Comparison of ENCODE assay signal across 10 cellular contexts in genomic region chr18:49563130-49563540, GRCh38. TPM values are rescaled to one million over a fixed set of nuclear protein-coding genes. Genes with fewer than 3 reads are reported as not detected.
DNase-seq lines count a peak whose midpoint lies in the region; ATAC-seq lines count a peak whose summit lies in the region.
"Had no signal": no experiment of that assay in that cellular context is flagged by ENCODE, and none has a peak within 500 bp of the region (broad histone marks: within the 10 kb centered on the region; RNA-seq: fewer than 3 reads in every experiment).

No MANE protein-coding gene starts in this region.

- H3K27ac ChIP-seq in ectodermal cell (ENCODE audit: insufficient read depth, low read depth, low read length, poor library complexity, severe bottlenecking) = no peak overlapping the region

- H3K27me3 Mint-ChIP-seq in natural killer cell treated with Interleukin-12 subunit alpha and Interleukin-12 subunit beta and Interleukin-15 and Interleukin-18, amount 100 ng/mL, for 72 hours = peaks cover 57 to 72% of the 10 kb centered on the region in 2 donors

- H3K9ac ChIP-seq in NT2/D1 (ENCODE audit: insufficient read length, low read depth) = peak overlapping the region; percentile 68

- H3K27me3 ChIP-seq in NT2/D1 (ENCODE audit: insufficient read depth, insufficient read length) (peaks cover 40% of the 10 kb centered on the region), ectodermal cell (ENCODE audit: control insufficient read depth, insufficient read depth, low read length, poor library complexity, severe bottlenecking) (peaks cover 48% of the 10 kb centered on the region)

- H3K36me3 ChIP-seq in NT2/D1 (ENCODE audit: insufficient read depth, insufficient read length, low read length) (peaks cover 5% of the 10 kb centered on the region), ectodermal cell (ENCODE audit: control insufficient read depth, insufficient read depth, low read length) (no peaks in the 10 kb centered on the region)

- DNase-seq in DMS53 treated with DMSO at 0.1 percent for 48 hours (lab: John Stamatoyannopoulos, UW; ENCODE audit: unreplicated experiment) = peak; percentile 14
- DNase-seq in NT2/D1 (ENCODE audit: low read depth, low spot score) = no peak
- no peak for DNase-seq in natural killer cell treated with Interleukin-12 subunit alpha and Interleukin-12 subunit beta and Interleukin-15 and Interleukin-18, amount 100 ng/mL, for 72 hours (ENCODE audit: low spot score)
- no peak for DNase-seq in C1 segment of cervical spinal cord (lab: John Stamatoyannopoulos, UW)
- DNase-seq in DMS153 treated with DMSO at 0.1 percent for 48 hours (lab: John Stamatoyannopoulos, UW; ENCODE audit: unreplicated experiment) = no peak
- DNase-seq in NCI-H2081 (lab: John Stamatoyannopoulos, UW) = no peak
- DNase-seq: NCI-H1105 treated with DMSO at 0.1 percent for 48 hours; stimulated activated CD4-positive, alpha-beta T cell treated with anti-CD3 and anti-CD28 coated beads, Interleukin-12 subunit alpha, Interleukin-12 subunit beta, amount 100 ng/mL, for 4 hours had no signal

- H3K4me1 Mint-ChIP-seq in natural killer cell treated with Interleukin-12 subunit alpha and Interleukin-12 subunit beta and Interleukin-15 and Interleukin-18, amount 100 ng/mL, for 72 hours (ENCODE audit: low read depth in 2 of 2) = peaks cover 24 to 30% of the 10 kb centered on the region in 2 donors

- H3K4me3 ChIP-seq in NT2/D1 (ENCODE audit: insufficient read length, low read depth) (peak overlapping the region; percentile 71), ectodermal cell (ENCODE audit: insufficient read depth, low read depth, low read length) (peak overlapping the region; percentile 48)

- no peak for ATAC-seq in natural killer cell treated with Interleukin-12 subunit alpha and Interleukin-12 subunit beta and Interleukin-15 and Interleukin-18, amount 100 ng/mL, for 72 hours
- no peak for ATAC-seq in GM21786 (IDR thresholded peaks at IDR 0.05; ENCODE audit: unreplicated experiment)

- H3K4me3 Mint-ChIP-seq in natural killer cell treated with Interleukin-12 subunit alpha and Interleukin-12 subunit beta and Interleukin-15 and Interleukin-18, amount 100 ng/mL, for 72 hours = peak overlapping the region; percentile 79

- H3K27ac Mint-ChIP-seq in natural killer cell treated with Interleukin-12 subunit alpha and Interleukin-12 subunit beta and Interleukin-15 and Interleukin-18, amount 100 ng/mL, for 72 hours = no peak overlapping the region

- no peaks in the 10 kb centered on the region for H3K4me1 ChIP-seq in NT2/D1 (ENCODE audit: insufficient read depth, insufficient read length)
- peaks cover 29% of the 10 kb centered on the region for H3K4me1 ChIP-seq in ectodermal cell (ENCODE audit: control insufficient read depth, insufficient read depth, low read length)

- H3K9me3 Mint-ChIP-seq in natural killer cell treated with Interleukin-12 subunit alpha and Interleukin-12 subunit beta and Interleukin-15 and Interleukin-18, amount 100 ng/mL, for 72 hours = no peaks in the 10 kb centered on the region

- H3K9me3 ChIP-seq in NT2/D1 (ENCODE audit: insufficient read depth, low read length) (peaks cover 7% of the 10 kb centered on the region; the same call in 1 of the 2 replicates), ectodermal cell (ENCODE audit: control insufficient read depth, low read length) (no peaks in the 10 kb centered on the region)

- H3K36me3 Mint-ChIP-seq in natural killer cell treated with Interleukin-12 subunit alpha and Interleukin-12 subunit beta and Interleukin-15 and Interleukin-18, amount 100 ng/mL, for 72 hours = no peaks in the 10 kb centered on the region

RNA-seq across cellular contexts. Expression of gene LIPG, which starts 1.3 kb away (rescaled TPM):
- polyA plus RNA-seq in ectodermal cell (2013, experiment 1 of 4) = 17.3 TPM
- polyA plus RNA-seq in ectodermal cell (2013, experiment 2 of 4) = 11.0 TPM
- polyA plus RNA-seq in ectodermal cell (2013, experiment 3 of 4) = 15.3 TPM
- polyA plus RNA-seq in ectodermal cell (2013, experiment 4 of 4) = 15.6 TPM
- total RNA-seq in natural killer cell treated with Interleukin-12 subunit alpha and Interleukin-12 subunit beta and Interleukin-15 and Interleukin-18, amount 100 ng/mL, for 72 hours = under 1 TPM in 1 of 2 donors, not detected in 1; 0.19 TPM
